In genomic region chr7:117323585-117323876, GRCh38 we compare ENCODE assay signal across 9 cellular contexts. TPM values are rescaled to one million over a fixed set of nuclear protein-coding genes. Genes with fewer than 3 reads are reported as not detected.
DNase-seq lines count a peak whose midpoint lies in the region; ATAC-seq and TF ChIP-seq lines count a peak whose summit lies in the region.
"Had no signal": no experiment of that assay in that cellular context is flagged by ENCODE, and none has a peak within 500 bp of the region (broad histone marks: within the 10 kb centered on the region; RNA-seq: fewer than 3 reads in every experiment).

No MANE protein-coding gene starts in this region.

- H3K18ac ChIP-seq in neuronal stem cell (ENCODE audit: low read length): no peak overlapping the region

- H2AK5ac ChIP-seq in neuronal stem cell (ENCODE audit: low read depth, low read length): no peak overlapping the region

- no peak overlapping the region for H2BK120ac ChIP-seq in neuronal stem cell (ENCODE audit: low read depth, low read length)

- no peak for DNase-seq in AG09309 (ENCODE audit: low read depth)
- DNase-seq in M059J (ENCODE audit: low read depth): peak; percentile 9
- no peak for DNase-seq in esophagus squamous epithelium (lab: John Stamatoyannopoulos, UW)
- DNase-seq in neuronal stem cell (ENCODE audit: low spot score): peak; percentile 26
- no peak for DNase-seq in stimulated activated naive CD4-positive, alpha-beta T cell treated with Interleukin-2 at 50 U/mL for 16 hours (lab: John Stamatoyannopoulos, UW)
- no peak for DNase-seq in NK-92 (lab: John Stamatoyannopoulos, UW; ENCODE audit: unreplicated experiment)
- no peak for DNase-seq in SHP77 (lab: John Stamatoyannopoulos, UW)
- DNase-seq: occipital lobe had no signal

- intact Hi-C loops in esophagus squamous epithelium (cut with DNase I): no loop called here

- no peak overlapping the region for H2BK5ac ChIP-seq in neuronal stem cell (ENCODE audit: low read length)

- no peak overlapping the region for H4K8ac ChIP-seq in neuronal stem cell (ENCODE audit: low read depth, low read length)

- ATAC-seq in HG03378 (IDR thresholded peaks at IDR 0.05; ENCODE audit: unreplicated experiment): no peak

- H3K4me2 ChIP-seq in neuronal stem cell (ENCODE audit: insufficient read depth, low read length, poor library complexity, severe bottlenecking): peak overlapping the region; percentile 100

- peak overlapping the region; percentile 97 for H2AFZ ChIP-seq in neuronal stem cell (ENCODE audit: low read length)

- TF ChIP-seq CTCF in AG09309 (IDR thresholded peaks at IDR 0.05; ENCODE audit: control insufficient read depth, insufficient read depth, low read depth, low read length, missing control alignments): no peak
- no peak for TF ChIP-seq CTCF in esophagus squamous epithelium (IDR thresholded peaks at IDR 0.05)

- no peak overlapping the region for H3K14ac ChIP-seq in neuronal stem cell (ENCODE audit: low read length)

- no peak overlapping the region for H2BK15ac ChIP-seq in neuronal stem cell (ENCODE audit: low read length)

- H3K27me3 ChIP-seq in esophagus squamous epithelium (peaks cover 6 to 69% (median 12%) of the 10 kb centered on the region in 4 donors), neuronal stem cell (ENCODE audit: control insufficient read depth in 3 of 3, insufficient read depth in 3 of 3, low read depth in 1 of 3, low read length in 3 of 3) (peaks cover 19 to 87% (median 51%) of the 10 kb centered on the region in 3 experiments)

- no peak overlapping the region for H4K91ac ChIP-seq in neuronal stem cell (ENCODE audit: low read depth, low read length, poor library complexity)

- TF ChIP-seq POLR2A in esophagus squamous epithelium (IDR thresholded peaks at IDR 0.05): no peak

- no peaks in the 10 kb centered on the region for H3K79me1 ChIP-seq in neuronal stem cell (ENCODE audit: low read depth, low read length)

- H3K9me3 ChIP-seq in esophagus squamous epithelium (peaks cover 0 to 5% (median 0%) of the 10 kb centered on the region in 3 donors), neuronal stem cell (replicated peaks in 1 of 2; ENCODE audit: control insufficient read depth in 2 of 2, insufficient read depth in 1 of 2, low read depth in 1 of 2, low read length in 2 of 2) (no peaks in the 10 kb centered on the region)

- no peak overlapping the region for H3K4ac ChIP-seq in neuronal stem cell (ENCODE audit: low read length)

- no peak overlapping the region for H3K23ac ChIP-seq in neuronal stem cell (ENCODE audit: low read depth, low read length, poor library complexity)

- H3K4me3 ChIP-seq in AG09309 (ENCODE audit: control insufficient read depth, low read depth, low read length): peak overlapping the region; percentile 56
- H3K4me3 ChIP-seq in esophagus squamous epithelium: peak overlapping the region; percentile 22 to 66 (median 42)
- H3K4me3 ChIP-seq in neuronal stem cell (ENCODE audit: low read length in 2 of 2): peak overlapping the region; percentile 41 to 80

- H3K9ac ChIP-seq in neuronal stem cell (ENCODE audit: low read depth, low read length, poor library complexity): no peak overlapping the region

- H3K36me3 ChIP-seq in esophagus squamous epithelium (no peaks in the 10 kb centered on the region), neuronal stem cell (replicated peaks in 1 of 2; ENCODE audit: control insufficient read depth in 2 of 2, insufficient read depth in 2 of 2, low read length in 2 of 2) (no peaks in the 10 kb centered on the region)

- no peak overlapping the region for H3K27ac ChIP-seq in esophagus squamous epithelium
- no peak overlapping the region for H3K27ac ChIP-seq in neuronal stem cell (replicated peaks; ENCODE audit: low read length)

- 0% methylated on average over 3 to 4 of the region's 5 CpGs for WGBS in esophagus squamous epithelium, 2 donors
- no CpG with 5 or more reads among the region's 5 CpGs for WGBS in neuronal stem cell (ENCODE audit: extremely low coverage in 2 of 2, insufficient read length in 2 of 2, insufficient replicate concordance in 1 of 2), 2 donors

- H2BK12ac ChIP-seq in neuronal stem cell (ENCODE audit: low read length): no peak overlapping the region

- H3K4me1 ChIP-seq in esophagus squamous epithelium (peaks cover 20 to 44% (median 23%) of the 10 kb centered on the region in 3 donors), neuronal stem cell (ENCODE audit: control insufficient read depth in 2 of 2, insufficient read depth in 1 of 2, low read depth in 1 of 2, low read length in 2 of 2) (peaks cover 5 to 13% of the 10 kb centered on the region in 2 donors)

RNA-seq across cellular contexts. Expression of gene WNT2, which starts 0.7 kb away (rescaled TPM):
- 0.20 and 0.44 TPM in 2 replicates for total RNA-seq in M059J (2014; rRNA removed; shearing (Covaris generic))
- not detected for total RNA-seq in esophagus squamous epithelium
- not detected for polyA plus RNA-seq in neuronal stem cell (2013, experiment 1 of 2)
- not detected for polyA plus RNA-seq in neuronal stem cell (2013, experiment 2 of 2)

Comparison
In these comparisons a context has a peak if more than half of its experiments do, and no peak if none do; other contexts are left out.
1. DNase-seq: peak in M059J (single experiment) and neuronal stem cell (single experiment); none in AG09309 (single experiment), esophagus squamous epithelium (single experiment), stimulated activated naive CD4-positive, alpha-beta T cell treated with Interleukin-2 at 50 U/mL for 16 hours (single experiment), NK-92 (single experiment) and SHP77 (0 of 2).
2. Peak in every context shown above with its lines, with median percentiles within 50 percentile points of each other: H3K4me3 ChIP-seq.